ENCODE assay signal across 8 cellular contexts in the genomic region with DNA sequence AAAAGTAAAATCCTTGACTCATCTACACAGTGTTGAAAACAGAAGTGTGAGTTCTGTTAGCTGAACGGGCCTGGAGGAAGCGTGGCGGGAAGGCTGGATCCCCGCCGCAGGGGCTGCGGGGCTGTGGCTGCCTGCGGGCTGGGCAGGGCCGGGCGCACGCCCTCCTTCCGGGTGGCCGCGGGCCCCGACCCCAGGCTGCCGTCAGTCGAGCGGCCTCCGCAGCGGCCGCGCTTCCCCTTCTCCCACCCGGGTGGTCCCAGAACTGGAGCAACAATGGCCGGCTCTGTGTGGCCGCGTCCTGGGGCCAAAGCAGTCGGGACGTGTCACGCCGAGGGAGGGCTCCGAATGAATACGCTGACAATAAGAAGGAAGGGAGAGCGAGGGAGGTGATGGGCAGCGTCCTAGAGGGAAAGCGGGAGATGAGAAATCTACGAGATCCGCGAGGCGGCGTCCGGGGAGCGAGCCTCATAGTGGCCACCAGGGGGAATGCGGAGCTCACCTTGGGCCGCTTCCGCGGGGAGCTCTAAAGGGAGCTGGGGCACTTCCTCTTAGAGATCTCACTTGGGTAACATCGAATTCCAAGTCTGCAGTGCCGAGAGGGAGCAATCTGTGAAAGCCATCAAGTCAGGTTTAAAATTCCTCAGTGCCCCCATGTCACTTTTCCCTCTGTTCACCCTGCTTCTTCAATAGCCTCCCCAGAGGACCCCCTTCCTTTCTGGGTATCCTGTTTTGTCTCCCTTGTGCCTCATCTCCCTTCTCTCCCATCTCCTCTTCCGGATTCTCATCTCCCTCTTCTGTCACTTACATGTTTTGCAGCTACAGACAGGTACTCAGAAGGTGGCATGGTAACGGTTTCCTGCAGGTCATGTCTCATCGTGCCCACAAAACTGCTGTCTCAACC.
DNase-seq lines count a peak whose midpoint lies in the region; ATAC-seq and TF ChIP-seq lines count a peak whose summit lies in the region.

No MANE protein-coding gene starts in this region.

- ATAC-seq in GM18909 (IDR thresholded peaks at IDR 0.05; ENCODE audit: poor library complexity, unreplicated experiment), result peak; percentile 74
- peak; percentile 68 for ATAC-seq in HG03159 (IDR thresholded peaks at IDR 0.05; ENCODE audit: unreplicated experiment)

- peak; percentile 89 for TF ChIP-seq CTCF in AG09319 (IDR thresholded peaks at IDR 0.05; ENCODE audit: low read depth, low read length)

- DNase-seq in AG09319 (ENCODE audit: extremely low read depth, low read depth), result no peak
- peak; percentile 86 for DNase-seq in NCI-H345 (lab: John Stamatoyannopoulos, UW)
- peak; percentile 46 to 56 for DNase-seq in activated CD4-positive, alpha-beta T cell treated with anti-CD3 and anti-CD28 coated beads for 4 hours
- DNase-seq in dedifferentiated amniotic fluid mesenchymal stem cell (ENCODE audit: extremely low spot score), result peak; percentile 59
- peak; percentile 94 for DNase-seq in left kidney (ENCODE audit: low read depth, low spot score)
- DNase-seq in stimulated activated CD4-positive, alpha-beta T cell treated with anti-CD3 and anti-CD28 coated beads, Interleukin-1b, Interleukin-23, amount 100 ng/mL, for 4 hours (ENCODE audit: low read depth in 2 of 2), result peak; percentile 37 to 60
